ENCODE assay signal across 19 cellular contexts in genomic region chr2:223784221-223784772, GRCh38. TPM values are rescaled to one million over a fixed set of nuclear protein-coding genes. Genes with fewer than 3 reads are reported as not detected.
DNase-seq lines count a peak whose midpoint lies in the region; ATAC-seq and TF ChIP-seq lines count a peak whose summit lies in the region.
"Had no signal": no experiment of that assay in that cellular context is flagged by ENCODE, and none has a peak within 500 bp of the region (broad histone marks: within the 10 kb centered on the region; RNA-seq: fewer than 3 reads in every experiment).

No MANE protein-coding gene starts in this region.

- H3K4me1 Mint-ChIP-seq in MCF 10A (ENCODE audit: insufficient read depth, unreplicated experiment) (no peaks in the 10 kb centered on the region), naive B cell (peaks cover 31 to 57% (median 52%) of the 10 kb centered on the region in 3 donors)
- H3K4me1 Mint-ChIP-seq in naive thymus-derived CD4-positive, alpha-beta T cell = peaks cover 0 to 5% (median 0%) of the 10 kb centered on the region in 7 donors
- H3K4me1 Mint-ChIP-seq: CD4-positive, alpha-beta memory T cell had no signal

- ATAC-seq in naive B cell (ENCODE audit: low read depth in 2 of 2) (no peak), GM18520 (IDR thresholded peaks at IDR 0.05; ENCODE audit: unreplicated experiment) (no peak), GM18861 (IDR thresholded peaks at IDR 0.05; ENCODE audit: unreplicated experiment) (no peak)
- ATAC-seq in naive thymus-derived CD4-positive, alpha-beta T cell = no peak
- ATAC-seq: Right ventricle myocardium inferior had no signal

- WGBS in thyroid gland, 2 donors = 39 to 43% methylated on average over 5 of the region's 5 CpGs

- DNase-seq in MCF 10A (ENCODE audit: unreplicated experiment) (no peak), breast epithelium (ENCODE audit: low spot score in 2 of 2) (no peak), iPS-NIHi11 (ENCODE audit: low spot score) (peak; percentile 14), naive B cell (no peak), thyroid gland (peak; percentile 80 to 89)
- DNase-seq in naive thymus-derived CD4-positive, alpha-beta T cell = no peak
- DNase-seq: CD4-positive, alpha-beta memory T cell; DMS153; KG1; NCI-H1105; NCI-H2081; NCI-H2171 treated with DMSO at 0.1 percent for 48 hours; NCI-H526 had no signal

- H3K27ac ChIP-seq in breast epithelium (no peak overlapping the region), thyroid gland (peak overlapping the region; percentile 80 to 87 (median 80))
- H3K27ac ChIP-seq in naive thymus-derived CD4-positive, alpha-beta T cell (ENCODE audit: low read depth, low read length) = no peak overlapping the region
- H3K27ac ChIP-seq: 22Rv1; BLaER1 treated with 17β-estradiol and CSF1 and Interleukin-3, amounts not matched to agents 10 nM and 100 nM; SJSA1 had no signal

- TF ChIP-seq POLR2A in breast epithelium (IDR thresholded peaks at IDR 0.05) (no peak), thyroid gland (IDR thresholded peaks at IDR 0.05) (peak in 1 of 2 donors; percentile 29)

- H3K36me3 Mint-ChIP-seq in MCF 10A (ENCODE audit: insufficient read depth, unreplicated experiment) (no peaks in the 10 kb centered on the region), naive B cell (no peaks in the 10 kb centered on the region)
- peaks cover 0 to 10% (median 3%) of the 10 kb centered on the region in 5 donors for H3K36me3 Mint-ChIP-seq in naive thymus-derived CD4-positive, alpha-beta T cell
- H3K36me3 Mint-ChIP-seq: CD4-positive, alpha-beta memory T cell had no signal

- no TSS peak for BruUV-seq in MCF 10A (replicated peaks; lab: Mats Ljungman, UMichigan)

- H3K27me3 ChIP-seq in breast epithelium (no peaks in the 10 kb centered on the region), thyroid gland (no peaks in the 10 kb centered on the region)
- no peaks in the 10 kb centered on the region for H3K27me3 ChIP-seq in naive thymus-derived CD4-positive, alpha-beta T cell (ENCODE audit: control insufficient read depth in 2 of 2, insufficient read depth in 2 of 2, low read length in 2 of 2)
- H3K27me3 ChIP-seq: BLaER1 treated with 17β-estradiol and CSF1 and Interleukin-3, amounts not matched to agents 10 nM and 100 nM; SJSA1 had no signal

- H3K27ac Mint-ChIP-seq in MCF 10A (ENCODE audit: low read depth, unreplicated experiment) = peak overlapping the region; percentile 23
- peak overlapping the region in 4 of 6 donors; percentile 57 to 93 (median 72) for H3K27ac Mint-ChIP-seq in naive B cell
- H3K27ac Mint-ChIP-seq in naive thymus-derived CD4-positive, alpha-beta T cell = peak overlapping the region in 1 of 9 donors; percentile 15

- TF ChIP-seq CTCF in MCF 10A (IDR thresholded peaks at IDR 0.05; ENCODE audit: unreplicated experiment) (no peak), breast epithelium (IDR thresholded peaks at IDR 0.05) (no peak), thyroid gland (IDR thresholded peaks at IDR 0.05) (no peak)

- H3K4me3 Mint-ChIP-seq in MCF 10A (ENCODE audit: unreplicated experiment) = no peak overlapping the region
- peak overlapping the region in 1 of 8 donors; percentile 64 for H3K4me3 Mint-ChIP-seq in naive B cell
- no peak overlapping the region for H3K4me3 Mint-ChIP-seq in naive thymus-derived CD4-positive, alpha-beta T cell
- H3K4me3 Mint-ChIP-seq: CD4-positive, alpha-beta memory T cell had no signal

- intact Hi-C loops in MCF 10A (cut with micrococcal nuclease) (no loop called here), breast epithelium (cut with DNase I; ENCODE audit: low total_unique reads) (no loop called here), thyroid gland (cut with DNase I) (no loop called here)
- intact Hi-C loops in naive thymus-derived CD4-positive, alpha-beta T cell (cut with micrococcal nuclease) = no loop called here

- H3K27me3 Mint-ChIP-seq in MCF 10A (ENCODE audit: insufficient read depth, unreplicated experiment) = no peaks in the 10 kb centered on the region
- no peaks in the 10 kb centered on the region for H3K27me3 Mint-ChIP-seq in naive B cell
- H3K27me3 Mint-ChIP-seq in naive thymus-derived CD4-positive, alpha-beta T cell = no peaks in the 10 kb centered on the region
- H3K27me3 Mint-ChIP-seq: CD4-positive, alpha-beta memory T cell had no signal

- H3K9me3 ChIP-seq in breast epithelium = no peaks in the 10 kb centered on the region
- no peaks in the 10 kb centered on the region for H3K9me3 ChIP-seq in thyroid gland
- no peaks in the 10 kb centered on the region for H3K9me3 ChIP-seq in naive thymus-derived CD4-positive, alpha-beta T cell (ENCODE audit: control insufficient read depth in 2 of 3, low read length in 3 of 3)
- H3K9me3 ChIP-seq: SJSA1 had no signal

- CTCF ChIA-PET in MCF 10A (lab: Yijun Ruan, JAX) = interaction anchor here (1.0 kb wide), 1 partner anchor 812 kb away, joined by 4 read pairs; no protein-coding TSS in a partner anchor
- CTCF ChIA-PET in naive thymus-derived CD4-positive, alpha-beta T cell (lab: Charles Lee) = no interaction called here

- H3K4me1 ChIP-seq in breast epithelium (no peaks in the 10 kb centered on the region), thyroid gland (peaks cover 11 to 27% of the 10 kb centered on the region in 2 donors)
- no peaks in the 10 kb centered on the region for H3K4me1 ChIP-seq in naive thymus-derived CD4-positive, alpha-beta T cell (ENCODE audit: control insufficient read depth in 2 of 2, insufficient read depth in 2 of 2, low read length in 2 of 2)
- H3K4me1 ChIP-seq: SJSA1 had no signal

- POLR2A ChIA-PET in MCF 10A (lab: Yijun Ruan, JAX) = no interaction called here
- POLR2A ChIA-PET in naive thymus-derived CD4-positive, alpha-beta T cell (lab: Charles Lee) = no interaction called here

- no peaks in the 10 kb centered on the region for H3K36me3 ChIP-seq in breast epithelium
- H3K36me3 ChIP-seq in thyroid gland = no peaks in the 10 kb centered on the region
- no peaks in the 10 kb centered on the region for H3K36me3 ChIP-seq in naive thymus-derived CD4-positive, alpha-beta T cell (ENCODE audit: control insufficient read depth in 2 of 3, insufficient read depth in 3 of 3, low read length in 3 of 3)
- H3K36me3 ChIP-seq: SJSA1 had no signal

- H3K9me3 Mint-ChIP-seq in MCF 10A (ENCODE audit: unreplicated experiment) (no peaks in the 10 kb centered on the region), naive B cell (peaks cover 0 to 2% (median 0%) of the 10 kb centered on the region in 7 donors)
- H3K9me3 Mint-ChIP-seq in naive thymus-derived CD4-positive, alpha-beta T cell = peaks cover 0 to 1% (median 0%) of the 10 kb centered on the region in 11 donors
- H3K9me3 Mint-ChIP-seq: CD4-positive, alpha-beta memory T cell had no signal

- H3K4me3 ChIP-seq in breast epithelium = no peak overlapping the region
- H3K4me3 ChIP-seq in thyroid gland (replicated peaks in 1 of 3) = no peak overlapping the region
- no peak overlapping the region for H3K4me3 ChIP-seq in naive thymus-derived CD4-positive, alpha-beta T cell (ENCODE audit: low read length)
- H3K4me3 ChIP-seq: BLaER1 treated with 17β-estradiol and CSF1 and Interleukin-3, amounts not matched to agents 10 nM and 100 nM; SJSA1 had no signal

RNA-seq across cellular contexts. Expression of gene AP1S3, which starts 53.1 kb away (rescaled TPM):
- total RNA-seq in MCF 10A (2022) = 56.9 and 57.7 TPM in 2 replicates
- total RNA-seq in breast epithelium = 1 to 10 TPM; 2.1 to 9.5 (median 4.7) TPM
- polyA plus RNA-seq in naive B cell (ENCODE audit: low read depth in 6 of 6) = 10 to 100 TPM in 3 of 6 donors, 1 to 10 TPM in 3; 7.6 to 17.5 (median 12.2) TPM
- 10 to 100 TPM; 37.5 to 92.6 (median 44.8) TPM for total RNA-seq in thyroid gland
- 1 to 10 TPM in 3 of 5 experiments, under 1 TPM in 2; 0.54 to 8.2 (median 1.6) TPM for total RNA-seq in naive thymus-derived CD4-positive, alpha-beta T cell
- 1 to 10 TPM in 1 of 2 donors, under 1 TPM in 1; 0.53 to 2.1 TPM for polyA plus RNA-seq in naive thymus-derived CD4-positive, alpha-beta T cell

Comparison
In these comparisons a context has a peak if more than half of its experiments do, and no peak if none do; other contexts are left out.
1. DNase-seq: peak in iPS-NIHi11 (single experiment) and thyroid gland (2 of 2); none in MCF 10A (single experiment), breast epithelium (0 of 2), naive B cell (single experiment) and naive thymus-derived CD4-positive, alpha-beta T cell (0 of 9).
2. H3K27ac ChIP-seq: peak in thyroid gland (3 of 3); none in breast epithelium (0 of 2) and naive thymus-derived CD4-positive, alpha-beta T cell (single experiment).